ENCODE assay signal across 1 cellular context in the genomic region with DNA sequence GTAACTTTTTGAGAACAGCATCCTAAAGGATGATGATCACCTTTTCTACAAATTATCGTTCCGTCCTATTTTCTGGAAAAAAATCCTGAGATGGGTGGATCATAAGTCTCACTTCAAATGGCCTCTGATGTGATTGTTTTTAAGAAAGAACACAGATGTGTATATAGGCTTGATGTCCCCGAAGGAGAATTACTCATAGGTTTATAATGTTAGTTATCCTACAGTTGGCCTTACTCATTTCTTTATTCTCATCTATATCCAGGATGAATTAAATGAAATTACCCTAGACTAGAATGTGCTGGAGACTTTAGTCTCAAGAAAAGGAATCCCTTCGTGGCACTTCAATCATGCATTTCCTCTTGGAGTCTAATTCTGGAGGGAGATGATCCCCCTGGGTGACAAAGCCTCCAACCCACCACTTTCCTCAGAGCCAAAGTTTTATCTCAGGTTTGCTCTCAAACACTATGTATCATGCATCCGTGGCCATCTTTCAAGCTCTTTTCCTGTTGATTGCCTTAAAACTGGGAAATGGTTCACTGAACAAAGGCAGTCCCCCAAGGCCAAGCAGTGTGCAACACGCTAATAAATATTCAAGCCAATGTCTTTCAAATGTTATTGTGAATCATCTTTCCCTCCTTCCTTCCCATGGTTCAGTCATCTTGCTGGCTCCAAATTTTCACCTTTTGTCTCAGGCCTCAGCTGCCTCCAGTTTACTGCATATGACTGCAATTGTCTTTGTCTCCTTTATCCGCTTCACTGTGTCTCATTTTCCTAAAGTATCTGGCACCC.
TF ChIP-seq lines count a peak whose summit lies in the region.

No MANE protein-coding gene starts in this region.

TF ChIP-seq in H1, 55 proteins besides CTCF, POLR2A, EP300 and RAD21:
- no peak for TF ChIP-seq PHF8 (conservative IDR thresholded peaks at IDR 0.05; ENCODE audit: low read depth, low read length)
- no peak for TF ChIP-seq HDAC2 (IDR thresholded peaks at IDR 0.05; ENCODE audit: borderline replicate concordance in 1 of 2, low read depth in 2 of 2, low read length in 2 of 2)
- no peak for TF ChIP-seq RFX5 (IDR thresholded peaks at IDR 0.05; ENCODE audit: borderline replicate concordance, low read depth, low read length)
- TF ChIP-seq CEBPB (IDR thresholded peaks at IDR 0.05; ENCODE audit: low read depth, low read length): no peak
- TF ChIP-seq TBP (IDR thresholded peaks at IDR 0.05; ENCODE audit: low read depth, low read length): no peak
- TF ChIP-seq TCF12 (IDR thresholded peaks at IDR 0.05; ENCODE audit: low read depth, low read length): no peak
- TF ChIP-seq GTF2F1 (IDR thresholded peaks at IDR 0.05; ENCODE audit: borderline replicate concordance, low read depth, low read length): no peak
- no peak for TF ChIP-seq NANOG (IDR thresholded peaks at IDR 0.05; ENCODE audit: insufficient read depth, low read depth, low read length, poor library complexity, severe bottlenecking)
- TF ChIP-seq RBBP5 (IDR thresholded peaks at IDR 0.05; ENCODE audit: borderline replicate concordance, low read depth, low read length): no peak
- TF ChIP-seq JUND (IDR thresholded peaks at IDR 0.05; ENCODE audit: low read length): no peak
- no peak for TF ChIP-seq SUZ12 (IDR thresholded peaks at IDR 0.05; ENCODE audit: low read length)
- no peak for TF ChIP-seq POU5F1 (IDR thresholded peaks at IDR 0.05; ENCODE audit: low read depth, low read length)
- no peak for TF ChIP-seq BACH1 (IDR thresholded peaks at IDR 0.05; ENCODE audit: low read length)
- TF ChIP-seq TEAD4 (IDR thresholded peaks at IDR 0.05; ENCODE audit: low read depth, low read length): no peak
- TF ChIP-seq NRF1 (IDR thresholded peaks at IDR 0.05; ENCODE audit: low read depth, low read length): no peak
- no peak for TF ChIP-seq GABPA (IDR thresholded peaks at IDR 0.05; ENCODE audit: borderline replicate concordance, insufficient read depth, low read length)
- no peak for TF ChIP-seq SAP30 (IDR thresholded peaks at IDR 0.05; ENCODE audit: insufficient read depth, insufficient replicate concordance, low read length)
- TF ChIP-seq EGR1 (IDR thresholded peaks at IDR 0.05; ENCODE audit: borderline replicate concordance, low read depth, low read length): no peak
- TF ChIP-seq BRCA1 (IDR thresholded peaks at IDR 0.05; ENCODE audit: low read depth, low read length): no peak
TF ChIP-seq in H1: peak in this region for 0.
